In the genomic region with DNA sequence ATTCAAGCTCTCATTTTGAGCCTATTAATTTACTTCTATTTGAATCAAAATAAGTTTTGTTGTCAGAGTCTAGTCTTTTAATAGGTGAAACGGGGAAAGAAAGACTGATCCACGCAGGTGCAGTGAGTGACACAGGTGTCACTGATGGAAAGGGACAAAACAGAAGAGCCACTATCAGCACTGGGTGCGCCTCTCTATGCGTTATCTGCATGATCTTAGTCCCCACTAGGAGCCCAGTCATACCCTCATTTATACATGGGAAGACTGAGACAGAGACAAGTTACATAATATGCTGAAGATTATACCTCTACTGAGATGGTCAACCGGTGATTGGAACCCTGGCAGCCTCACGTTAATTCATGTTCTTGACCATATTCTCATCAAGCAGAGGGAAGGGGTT, we compare ENCODE assay signal across 20 cellular contexts. TPM values are rescaled to one million over a fixed set of nuclear protein-coding genes. Genes with fewer than 3 reads are reported as not detected.
A peak's percentile ranks its signal among the peaks of the same experiment; 100 is the strongest.
DNase-seq lines count a peak whose midpoint lies in the region; ATAC-seq and TF ChIP-seq lines count a peak whose summit lies in the region.
"Had no signal": no experiment of that assay in that cellular context is flagged by ENCODE, and none has a peak within 500 bp of the region (broad histone marks: within the 10 kb centered on the region; RNA-seq: fewer than 3 reads in every experiment).

No MANE protein-coding gene starts in this region.

- ATAC-seq in CD8-positive, alpha-beta T cell, result no peak
- ATAC-seq in HG03521 (IDR thresholded peaks at IDR 0.05; ENCODE audit: unreplicated experiment), result no peak
- ATAC-seq: heart right ventricle, left lobe of liver had no signal

- H2BK5ac ChIP-seq in trophoblast cell (ENCODE audit: low read depth, low read length, poor library complexity), result no peak overlapping the region

- no peaks in the 10 kb centered on the region for H3K27me3 ChIP-seq in CD8-positive, alpha-beta T cell (ENCODE audit: insufficient read depth, low read length)
- H3K27me3 ChIP-seq in colonic mucosa, result no peaks in the 10 kb centered on the region
- H3K27me3 ChIP-seq in trophoblast cell (ENCODE audit: insufficient read depth, low read length), result no peaks in the 10 kb centered on the region
- no peaks in the 10 kb centered on the region for H3K27me3 ChIP-seq in HAP-1 (ENCODE audit: low read depth)
- H3K27me3 ChIP-seq: heart right ventricle had no signal

- H3K9ac ChIP-seq in colonic mucosa (ENCODE audit: low read depth in 2 of 2, low read length in 2 of 2) (peak overlapping the region in 1 of 2 donors; percentile 5), trophoblast cell (ENCODE audit: low read length) (no peak overlapping the region)

- no peak overlapping the region for H2BK120ac ChIP-seq in trophoblast cell (ENCODE audit: insufficient read depth, low read length, poor library complexity)

- H3K4ac ChIP-seq in trophoblast cell (ENCODE audit: low read depth, low read length), result peak overlapping the region; percentile 42

- intact Hi-C loops in CD8-positive, alpha-beta T cell (cut with DNase I, micrococcal nuclease), result loop anchor here (2.0 to 10.0 kb wide), 3 partner anchors 34 to 1642 kb away; a partner anchor contains a TSS
- intact Hi-C loops in colonic mucosa (cut with DNase I) (loop anchor here (10.0 kb wide), 1 partner anchor 128 kb away; no protein-coding TSS in a partner anchor), posterior vena cava (cut with DNase I) (loop anchor here (10.0 kb wide), 2 partner anchors 118 to 158 kb away; no protein-coding TSS in a partner anchor)

- H3K9me3 Mint-ChIP-seq in CD8-positive, alpha-beta T cell, result no peaks in the 10 kb centered on the region
- H3K9me3 Mint-ChIP-seq in IgD-negative memory B cell, result no peaks in the 10 kb centered on the region
- H3K9me3 Mint-ChIP-seq: dendritic cell treated with granulocyte-macrophage colony-stimulating factor and Interleukin-4, amounts not matched to agents 40 ng/mL and 50 ng/mL, for 4 days; nephron progenitor cell had no signal

- DNase-seq in CD8-positive, alpha-beta T cell, result no peak
- no peak for DNase-seq in colonic mucosa
- no peak for DNase-seq in trophoblast cell
- no peak for DNase-seq in HAP-1 (ENCODE audit: low spot score in 2 of 2)
- no peak for DNase-seq in posterior vena cava (ENCODE audit: low spot score)
- DNase-seq: activated CD8-positive, alpha-beta memory T cell treated with anti-CD3 and anti-CD28 coated beads, Interleukin-2, amount 50 U/mL, for 4 hours; activated effector memory CD4-positive, alpha-beta T cell treated with anti-CD3 and anti-CD28 coated beads, Interleukin-2, amount 50 U/mL, for 16 hours; COR-L47; heart right ventricle; midbrain; NCI-H1417; NCI-H510A treated with DMSO at 0.1 percent for 48 hours; nephron progenitor cell; RPMI8226; stimulated activated CD4-positive, alpha-beta T cell treated with anti-CD3 and anti-CD28 coated beads, Interleukin-1b, Interleukin-23, amount 100 ng/mL, for 48 hours had no signal

- H3K4me1 Mint-ChIP-seq in CD8-positive, alpha-beta T cell (ENCODE audit: low read depth), result peaks cover 57% of the 10 kb centered on the region
- peaks cover 35 to 52% (median 43%) of the 10 kb centered on the region in 3 donors for H3K4me1 Mint-ChIP-seq in IgD-negative memory B cell

- H4K8ac ChIP-seq in trophoblast cell (ENCODE audit: low read depth, low read length), result no peak overlapping the region

- no peak overlapping the region for H3K23ac ChIP-seq in trophoblast cell (ENCODE audit: low read length)

- no peak overlapping the region for H4K12ac ChIP-seq in trophoblast cell (ENCODE audit: low read depth, low read length)

- no peaks in the 10 kb centered on the region for H3K9me3 ChIP-seq in CD8-positive, alpha-beta T cell (ENCODE audit: low read length)
- no peaks in the 10 kb centered on the region for H3K9me3 ChIP-seq in colonic mucosa
- no peaks in the 10 kb centered on the region for H3K9me3 ChIP-seq in trophoblast cell (ENCODE audit: insufficient read depth, low read depth, low read length)
- H3K9me3 ChIP-seq in HAP-1, result no peaks in the 10 kb centered on the region
- H3K9me3 ChIP-seq: heart right ventricle, prostate gland had no signal

- no peak for TF ChIP-seq CTCF in CD8-positive, alpha-beta T cell (IDR thresholded peaks at IDR 0.05)
- TF ChIP-seq CTCF in colonic mucosa (IDR thresholded peaks at IDR 0.05), result no peak

- no peaks in the 10 kb centered on the region for H3K36me3 ChIP-seq in CD8-positive, alpha-beta T cell (ENCODE audit: insufficient read depth, low read length)
- H3K36me3 ChIP-seq in colonic mucosa, result no peaks in the 10 kb centered on the region
- no peaks in the 10 kb centered on the region for H3K36me3 ChIP-seq in trophoblast cell (ENCODE audit: control insufficient read depth in 1 of 2, insufficient read depth in 2 of 2, low read length in 2 of 2)
- H3K36me3 ChIP-seq in HAP-1 (replicated peaks), result no peaks in the 10 kb centered on the region; the same call in 1 of the 2 replicates
- H3K36me3 ChIP-seq: heart right ventricle, prostate gland had no signal

- no peak overlapping the region for H3K4me3 ChIP-seq in CD8-positive, alpha-beta T cell (ENCODE audit: low read depth, low read length)
- no peak overlapping the region for H3K4me3 ChIP-seq in colonic mucosa
- H3K4me3 ChIP-seq in trophoblast cell (ENCODE audit: low read depth, low read length), result no peak overlapping the region
- H3K4me3 ChIP-seq in HAP-1, result no peak overlapping the region
- H3K4me3 ChIP-seq: prostate gland had no signal

- POLR2A ChIA-PET in CD8-positive, alpha-beta T cell (lab: Charles Lee), result no interaction called here

- H3K79me2 ChIP-seq in trophoblast cell (ENCODE audit: control insufficient read depth, insufficient read depth, low read length, poor library complexity), result peaks cover 24% of the 10 kb centered on the region

- H3K36me3 Mint-ChIP-seq in CD8-positive, alpha-beta T cell, result peaks cover 6% of the 10 kb centered on the region
- peaks cover 2% of the 10 kb centered on the region for H3K36me3 Mint-ChIP-seq in IgD-negative memory B cell

- no peak overlapping the region for H3K18ac ChIP-seq in trophoblast cell (ENCODE audit: low read length)

- no peak overlapping the region for H2BK12ac ChIP-seq in trophoblast cell (ENCODE audit: low read length)

- H3K4me3 Mint-ChIP-seq in CD8-positive, alpha-beta T cell, result no peak overlapping the region
- peak overlapping the region in 3 of 4 donors; percentile 97 to 99 (median 99) for H3K4me3 Mint-ChIP-seq in IgD-negative memory B cell
- H3K4me3 Mint-ChIP-seq: dendritic cell treated with granulocyte-macrophage colony-stimulating factor and Interleukin-4, amounts not matched to agents 40 ng/mL and 50 ng/mL, for 4 days had no signal

- in situ Hi-C loops in HAP-1 (cut with MboI; ENCODE audit: low sequenced_read_pairs), result no loop called here

- no CpG with 5 or more reads among the region's 6 CpGs for WGBS in trophoblast cell (ENCODE audit: extremely low coverage, insufficient coverage, insufficient read length)

- no peak overlapping the region for H4K91ac ChIP-seq in trophoblast cell (ENCODE audit: low read depth, low read length)

- peaks cover 25% of the 10 kb centered on the region for H3K4me1 ChIP-seq in CD8-positive, alpha-beta T cell (ENCODE audit: insufficient read depth, low read length)
- H3K4me1 ChIP-seq in colonic mucosa (peaks cover 8% of the 10 kb centered on the region), trophoblast cell (ENCODE audit: control insufficient read depth in 1 of 2, insufficient read depth in 2 of 2, low read length in 2 of 2) (peaks cover 6 to 12% of the 10 kb centered on the region in 2 experiments), HAP-1 (peaks cover 15% of the 10 kb centered on the region)
- H3K4me1 ChIP-seq: prostate gland had no signal

- no peaks in the 10 kb centered on the region for H3K27me3 Mint-ChIP-seq in CD8-positive, alpha-beta T cell (ENCODE audit: low read depth)
- no peaks in the 10 kb centered on the region for H3K27me3 Mint-ChIP-seq in IgD-negative memory B cell

- no peak overlapping the region for H3K4me2 ChIP-seq in trophoblast cell (ENCODE audit: low read length)

- H3K14ac ChIP-seq in trophoblast cell (ENCODE audit: low read length), result no peak overlapping the region

- no peak overlapping the region for H3K27ac ChIP-seq in CD8-positive, alpha-beta T cell (ENCODE audit: low read depth, low read length)
- H3K27ac ChIP-seq in colonic mucosa, result peak overlapping the region; percentile 87
- no peak overlapping the region for H3K27ac ChIP-seq in trophoblast cell (ENCODE audit: low read depth, low read length)

- H3K27ac Mint-ChIP-seq in CD8-positive, alpha-beta T cell, result peak overlapping the region; percentile 94
- H3K27ac Mint-ChIP-seq in IgD-negative memory B cell, result peak overlapping the region; percentile 49 to 98 (median 80)
- H3K27ac Mint-ChIP-seq: dendritic cell treated with granulocyte-macrophage colony-stimulating factor and Interleukin-4, amounts not matched to agents 40 ng/mL and 50 ng/mL, for 4 days; nephron progenitor cell had no signal

- no peak overlapping the region for H2AK5ac ChIP-seq in trophoblast cell (ENCODE audit: low read length)

- peaks cover 24% of the 10 kb centered on the region for H3K79me1 ChIP-seq in trophoblast cell (ENCODE audit: low read length)

- H2AFZ ChIP-seq in trophoblast cell (ENCODE audit: insufficient read depth, low read length, poor library complexity), result no peak overlapping the region

- CTCF ChIA-PET in CD8-positive, alpha-beta T cell (lab: Charles Lee), result interaction anchor here (1.8 kb wide), 1 partner anchor 164 kb away, joined by 10 read pairs; no protein-coding TSS in a partner anchor

RNA-seq across cellular contexts. Expression of a gene that starts 3.4 kb away (rescaled TPM):
- total RNA-seq in CD8-positive, alpha-beta T cell, result 10 to 100 TPM; 10.8 to 13.7 TPM
- polyA plus RNA-seq in IgD-negative memory B cell, result 7.6 TPM
- total RNA-seq in colonic mucosa, result 10 to 100 TPM; 12.8 to 19.6 TPM
- polyA plus RNA-seq in trophoblast cell (2013), result 13.9 and 14.1 TPM in 2 replicates
- 10 to 100 TPM; 22.5 to 31.4 TPM for total RNA-seq in posterior vena cava
